In genomic region chr2:147860009-147860408, GRCh38 we compare ENCODE assay signal across 22 cellular contexts. TPM values are rescaled to one million over a fixed set of nuclear protein-coding genes. Genes with fewer than 3 reads are reported as not detected.
DNase-seq lines count a peak whose midpoint lies in the region; ATAC-seq lines count a peak whose summit lies in the region.
"Had no signal": no experiment of that assay in that cellular context is flagged by ENCODE, and none has a peak within 500 bp of the region (broad histone marks: within the 10 kb centered on the region; RNA-seq: fewer than 3 reads in every experiment).

No MANE protein-coding gene starts in this region.

- H3K36me3 Mint-ChIP-seq in effector memory CD8-positive, alpha-beta T cell (ENCODE audit: insufficient read depth), result no peaks in the 10 kb centered on the region
- H3K36me3 Mint-ChIP-seq: CD8-positive, alpha-beta T cell; immature natural killer cell had no signal

- H3K27me3 ChIP-seq in NT2/D1 (ENCODE audit: insufficient read depth, insufficient read length), result no peaks in the 10 kb centered on the region
- H3K27me3 ChIP-seq: adrenal gland, heart left ventricle, SJCRH30, upper lobe of left lung had no signal

- DNase-seq in NCI-H2029 treated with DMSO at 0.1 percent for 48 hours (lab: John Stamatoyannopoulos, UW), result peak; percentile 39
- DNase-seq in NT2/D1 (ENCODE audit: low read depth, low spot score), result peak; percentile 1
- DNase-seq in myocyte (ENCODE audit: low read depth), result peak; percentile 17
- no peak for DNase-seq in LoVo (ENCODE audit: low spot score)
- DNase-seq in effector memory CD8-positive, alpha-beta T cell, result no peak
- DNase-seq: activated CD4-positive, alpha-beta T cell treated with anti-CD3 and anti-CD28 coated beads, Interleukin-2, amount 50 U/mL, for 4 hours; activated gamma-delta T cell treated with Interleukin-2 at 50 U/mL for 16 hours; adrenal gland; CD8-positive, alpha-beta T cell; DND-41; heart left ventricle; immature natural killer cell; Kasumi-1; left ventricle myocardium inferior; NCI-H1436; SJCRH30; upper lobe of left lung had no signal

- H3K27me3 Mint-ChIP-seq in effector memory CD8-positive, alpha-beta T cell, result peaks cover 0 to 8% of the 10 kb centered on the region in 2 donors

- no peaks in the 10 kb centered on the region for H3K9me3 Mint-ChIP-seq in effector memory CD8-positive, alpha-beta T cell
- H3K9me3 Mint-ChIP-seq: CD8-positive, alpha-beta T cell; immature natural killer cell; T-helper 1 cell treated with Interleukin-12 subunit alpha and Interleukin-12 subunit beta and Interleukin-4 antibody, amounts not matched to agents 30 μg/mL and 1 μg/mL, for 36 hours had no signal

- H3K4me3 Mint-ChIP-seq in effector memory CD8-positive, alpha-beta T cell, result no peak overlapping the region
- H3K4me3 Mint-ChIP-seq: CD8-positive, alpha-beta T cell; immature natural killer cell; T-helper 1 cell treated with Interleukin-12 subunit alpha and Interleukin-12 subunit beta and Interleukin-4 antibody, amounts not matched to agents 30 μg/mL and 1 μg/mL, for 36 hours had no signal

- no peaks in the 10 kb centered on the region for H3K9me3 ChIP-seq in NT2/D1 (ENCODE audit: insufficient read depth, low read length)
- H3K9me3 ChIP-seq: heart left ventricle, left ventricle myocardium inferior, SJCRH30, upper lobe of left lung had no signal

- H3K4me1 ChIP-seq in NT2/D1 (ENCODE audit: insufficient read depth, insufficient read length), result no peaks in the 10 kb centered on the region
- H3K4me1 ChIP-seq: SJCRH30 had no signal

- H3K27ac Mint-ChIP-seq in effector memory CD8-positive, alpha-beta T cell, result no peak overlapping the region
- H3K27ac Mint-ChIP-seq: CD8-positive, alpha-beta T cell; T-helper 1 cell treated with Interleukin-12 subunit alpha and Interleukin-12 subunit beta and Interleukin-4 antibody, amounts not matched to agents 30 μg/mL and 1 μg/mL, for 36 hours had no signal

- peaks cover 0 to 3% of the 10 kb centered on the region in 2 donors for H3K4me1 Mint-ChIP-seq in effector memory CD8-positive, alpha-beta T cell (ENCODE audit: low read depth in 2 of 2)

- H3K4me3 ChIP-seq in NT2/D1 (ENCODE audit: insufficient read length, low read depth), result no peak overlapping the region
- H3K4me3 ChIP-seq: adrenal gland, coronary artery, heart left ventricle, left ventricle myocardium inferior, SJCRH30, upper lobe of left lung had no signal

- peak; percentile 43 for ATAC-seq in GM18868 (IDR thresholded peaks at IDR 0.05; ENCODE audit: unreplicated experiment)
- no peak for ATAC-seq in HG02970 (IDR thresholded peaks at IDR 0.05; ENCODE audit: low FRiP score, unreplicated experiment)
- ATAC-seq in effector memory CD8-positive, alpha-beta T cell (replicated peaks), result no peak
- ATAC-seq: CD8-positive, alpha-beta T cell; Panc1 had no signal

- no peaks in the 10 kb centered on the region for H3K36me3 ChIP-seq in NT2/D1 (ENCODE audit: insufficient read depth, insufficient read length, low read length)
- H3K36me3 ChIP-seq: adrenal gland, heart left ventricle, left ventricle myocardium inferior, SJCRH30, upper lobe of left lung had no signal

- H3K9ac ChIP-seq in NT2/D1 (ENCODE audit: insufficient read length, low read depth), result no peak overlapping the region

RNA-seq across cellular contexts. Expression of gene ACVR2A, which starts 15.2 kb away (rescaled TPM):
- 13.3 and 13.4 TPM in 2 replicates for total RNA-seq in myocyte
- 51.3 TPM for polyA plus RNA-seq in myocyte (2012)

Comparison
In these comparisons a context has a peak if more than half of its experiments do, and no peak if none do; other contexts are left out.
1. DNase-seq: peak in NCI-H2029 treated with DMSO at 0.1 percent for 48 hours (single experiment), NT2/D1 (single experiment) and myocyte (single experiment); none in LoVo (single experiment) and effector memory CD8-positive, alpha-beta T cell (0 of 3).